In the genomic region with DNA sequence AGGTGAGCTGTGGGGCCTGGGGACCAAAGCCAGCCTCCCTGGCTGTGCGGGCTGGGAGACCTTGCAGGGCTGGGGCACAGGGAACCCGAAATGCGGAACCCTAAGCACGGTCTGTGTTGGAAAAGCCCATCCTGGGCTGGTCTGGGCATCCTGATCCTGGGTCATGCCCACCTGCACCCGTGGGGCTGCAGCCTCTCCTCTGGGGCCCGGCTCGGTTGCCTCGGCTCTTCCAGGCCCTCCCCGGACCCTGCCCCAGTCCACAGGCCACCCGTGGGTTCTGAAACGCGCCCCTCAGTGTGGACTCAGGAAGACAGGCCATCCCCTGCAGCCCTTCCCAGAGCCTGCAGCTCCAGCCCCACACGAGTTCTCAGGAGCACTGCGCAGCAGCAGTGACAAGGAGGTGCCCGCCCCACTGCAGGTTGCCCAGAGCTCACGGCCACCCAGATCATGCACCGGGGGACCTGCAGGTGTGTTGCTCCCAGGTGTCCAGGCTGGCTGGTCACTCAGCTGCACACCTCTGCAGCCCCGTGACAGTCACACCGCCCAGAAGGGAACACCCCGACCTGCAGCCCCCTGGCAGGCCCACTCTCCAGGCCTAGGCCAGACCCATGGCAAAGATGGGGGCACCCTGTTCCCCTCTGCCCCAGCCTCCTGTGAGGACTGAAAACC, we compare ENCODE assay signal across 16 cellular contexts. TPM values are rescaled to one million over a fixed set of nuclear protein-coding genes. Genes with fewer than 3 reads are reported as not detected.
A peak's percentile ranks its signal among the peaks of the same experiment; 100 is the strongest.
DNase-seq lines count a peak whose midpoint lies in the region; ATAC-seq, FAIRE-seq and TF ChIP-seq lines count a peak whose summit lies in the region.
"Had no signal": no experiment of that assay in that cellular context is flagged by ENCODE, and none has a peak within 500 bp of the region (broad histone marks: within the 10 kb centered on the region; RNA-seq: fewer than 3 reads in every experiment).

No MANE protein-coding gene starts in this region.

- H3K27me3 Mint-ChIP-seq in activated T-helper 17 cell treated with anti-CD3 and anti-CD28 coated beads, Interleukin-2, amount 50 U/mL, for 72 hours = peaks cover 2% of the 10 kb centered on the region

- no peak for DNase-seq in activated naive CD4-positive, alpha-beta T cell treated with anti-CD3 and anti-CD28 coated beads, Interleukin-2, amount 50 U/mL, for 72 hours (ENCODE audit: low spot score in 2 of 2)
- DNase-seq in activated naive CD4-positive, alpha-beta T cell (lab: John Stamatoyannopoulos, UW) = no peak
- DNase-seq in HepG2 (ENCODE audit: low spot score) = no peak
- no peak for DNase-seq in stimulated activated effector memory CD8-positive, alpha-beta T cell treated with anti-CD3 and anti-CD28 coated beads, Interleukin-12 subunit alpha, Interleukin-12 subunit beta, amount 100 ng/mL, for 72 hours (ENCODE audit: low spot score in 2 of 2)
- no peak for DNase-seq in lower lobe of right lung
- no peak for DNase-seq in effector CD8-positive, alpha-beta T cell (lab: John Stamatoyannopoulos, UW)
- DNase-seq: C1 segment of cervical spinal cord, HCEC 1CT, KBM-7, NCI-H1694, NCI-H446 treated with DMSO at 0.1 percent for 48 hours, NCI-H774 had no signal

- no peaks in the 10 kb centered on the region for H3K9me3 Mint-ChIP-seq in activated naive CD4-positive, alpha-beta T cell treated with anti-CD3 and anti-CD28 coated beads, Interleukin-2, amount 50 U/mL, for 72 hours
- H3K9me3 Mint-ChIP-seq in activated T-helper 17 cell treated with anti-CD3 and anti-CD28 coated beads, Interleukin-2, amount 50 U/mL, for 72 hours = no peaks in the 10 kb centered on the region
- H3K9me3 Mint-ChIP-seq in stimulated activated effector memory CD8-positive, alpha-beta T cell treated with anti-CD3 and anti-CD28 coated beads, Interleukin-12 subunit alpha, Interleukin-12 subunit beta, amount 100 ng/mL, for 72 hours = no peaks in the 10 kb centered on the region

- TF ChIP-seq EP300 in HepG2 (IDR thresholded peaks at IDR 0.05; ENCODE audit: low read depth in 2 of 2, low read length in 2 of 2) (no peak), HepG2 (CRISPR knock-in tag; IDR thresholded peaks at IDR 0.05; ENCODE audit: borderline replicate concordance) (no peak)

- H4K20me1 ChIP-seq in HepG2 (ENCODE audit: insufficient read depth, low read length) = peaks cover 3% of the 10 kb centered on the region; the same call in 1 of the 2 replicates

- H3K4me3 Mint-ChIP-seq in activated T-helper 17 cell treated with anti-CD3 and anti-CD28 coated beads, Interleukin-2, amount 50 U/mL, for 72 hours = no peak overlapping the region
- no peak overlapping the region for H3K4me3 Mint-ChIP-seq in stimulated activated effector memory CD8-positive, alpha-beta T cell treated with anti-CD3 and anti-CD28 coated beads, Interleukin-12 subunit alpha, Interleukin-12 subunit beta, amount 100 ng/mL, for 72 hours

- intact Hi-C loops in HepG2 (cut with micrococcal nuclease; ENCODE audit: unreplicated experiment) (no loop called here), lower lobe of right lung (cut with DNase I) (loop anchor here (10.0 kb wide), 2 partner anchors 141 to 261 kb away; no protein-coding TSS in a partner anchor)

- H3K79me2 ChIP-seq in HepG2 (ENCODE audit: insufficient read depth, low read length) = no peaks in the 10 kb centered on the region

- no peak for FAIRE-seq in HepG2 (lab: Jason Lieb, UNC)
- FAIRE-seq: A204.1 had no signal

- H3K4me3 ChIP-seq in HepG2 (replicated peaks in 1 of 3; ENCODE audit: insufficient read depth in 1 of 3, low read depth in 2 of 3, low read length in 3 of 3) = no peak overlapping the region
- H3K4me3 ChIP-seq in lower lobe of right lung = no peak overlapping the region

- H3K36me3 Mint-ChIP-seq in activated naive CD4-positive, alpha-beta T cell treated with anti-CD3 and anti-CD28 coated beads, Interleukin-2, amount 50 U/mL, for 72 hours = no peaks in the 10 kb centered on the region
- H3K36me3 Mint-ChIP-seq in activated T-helper 17 cell treated with anti-CD3 and anti-CD28 coated beads, Interleukin-2, amount 50 U/mL, for 72 hours (ENCODE audit: low read depth) = peaks cover 7% of the 10 kb centered on the region
- peaks cover 19% of the 10 kb centered on the region for H3K36me3 Mint-ChIP-seq in stimulated activated effector memory CD8-positive, alpha-beta T cell treated with anti-CD3 and anti-CD28 coated beads, Interleukin-12 subunit alpha, Interleukin-12 subunit beta, amount 100 ng/mL, for 72 hours

- no TSS peak for BruUV-seq in HepG2 (replicated peaks; lab: Mats Ljungman, UMichigan)

- 10% methylated on average over 10 of the region's 20 CpGs for WGBS in HepG2 (ENCODE audit: low lambda C conversion rate)

- H3K27ac ChIP-seq in HepG2 (ENCODE audit: extremely low read length, insufficient read depth, low read length) (no peak overlapping the region), lower lobe of right lung (no peak overlapping the region)
- H3K27ac ChIP-seq: HL-60 had no signal

- H3K4me1 ChIP-seq in HepG2 (ENCODE audit: insufficient read depth, low read length) (no peaks in the 10 kb centered on the region), lower lobe of right lung (peaks cover 7% of the 10 kb centered on the region)

- peak overlapping the region; percentile 15 to 32 for H3K27ac Mint-ChIP-seq in activated naive CD4-positive, alpha-beta T cell treated with anti-CD3 and anti-CD28 coated beads, Interleukin-2, amount 50 U/mL, for 72 hours
- peak overlapping the region; percentile 75 for H3K27ac Mint-ChIP-seq in activated T-helper 17 cell treated with anti-CD3 and anti-CD28 coated beads, Interleukin-2, amount 50 U/mL, for 72 hours
- peak overlapping the region; percentile 37 for H3K27ac Mint-ChIP-seq in stimulated activated effector memory CD8-positive, alpha-beta T cell treated with anti-CD3 and anti-CD28 coated beads, Interleukin-12 subunit alpha, Interleukin-12 subunit beta, amount 100 ng/mL, for 72 hours

- in situ Hi-C loops in HepG2 (cut with HindIII; ENCODE audit: extremely low pct_ligation_motif_present, low pct_unique_long_range_greater_than_20kb) = loop anchor here (5.0 kb wide), 1 partner anchor 149 kb away; no protein-coding TSS in a partner anchor

- TF ChIP-seq CTCF in HepG2 (CRISPR knock-in tag; IDR thresholded peaks at IDR 0.05) (no peak), lower lobe of right lung (IDR thresholded peaks at IDR 0.05) (no peak)

- POLR2A ChIA-PET in HepG2 (lab: Yijun Ruan, JAX) = no interaction called here

- H3K4me2 ChIP-seq in HepG2 (ENCODE audit: low read depth, low read length) = no peak overlapping the region

- ATAC-seq in activated naive CD4-positive, alpha-beta T cell treated with anti-CD3 and anti-CD28 coated beads, Interleukin-2, amount 50 U/mL, for 72 hours = no peak
- ATAC-seq in activated T-helper 17 cell treated with anti-CD3 and anti-CD28 coated beads, Interleukin-2, amount 50 U/mL, for 72 hours (replicated peaks) = no peak
- ATAC-seq in HepG2 = peak; percentile 10
- no peak for ATAC-seq in stimulated activated effector memory CD8-positive, alpha-beta T cell treated with anti-CD3 and anti-CD28 coated beads, Interleukin-12 subunit alpha, Interleukin-12 subunit beta, amount 100 ng/mL, for 72 hours
- no peak for ATAC-seq in HG03159 (IDR thresholded peaks at IDR 0.05; ENCODE audit: unreplicated experiment)
- no peak for ATAC-seq in lower lobe of right lung

- no peak for TF ChIP-seq POLR2A in HepG2 (IDR thresholded peaks at IDR 0.05; ENCODE audit: insufficient read depth in 1 of 2, low read depth in 2 of 2, low read length in 2 of 2)

- peaks cover 3 to 50% of the 10 kb centered on the region in 2 experiments; a peak in 4 of 5 replicates for H3K27me3 ChIP-seq in HepG2 (ENCODE audit: control insufficient read depth in 1 of 2, insufficient read depth in 2 of 2, low read length in 2 of 2)
- peaks cover 10% of the 10 kb centered on the region for H3K27me3 ChIP-seq in lower lobe of right lung (ENCODE audit: low read depth)

- peaks cover 12% of the 10 kb centered on the region for H3K4me1 Mint-ChIP-seq in activated T-helper 17 cell treated with anti-CD3 and anti-CD28 coated beads, Interleukin-2, amount 50 U/mL, for 72 hours
- peaks cover 29% of the 10 kb centered on the region for H3K4me1 Mint-ChIP-seq in stimulated activated effector memory CD8-positive, alpha-beta T cell treated with anti-CD3 and anti-CD28 coated beads, Interleukin-12 subunit alpha, Interleukin-12 subunit beta, amount 100 ng/mL, for 72 hours

- no peak overlapping the region for H3K9ac ChIP-seq in HepG2 (ENCODE audit: insufficient read depth, low read depth, low read length)

- CTCF ChIA-PET in HepG2 (lab: Yijun Ruan, JAX; ENCODE audit: low intra/inter-chr PET ratio, low total read pairs) = no interaction called here

- H3K9me3 ChIP-seq in HepG2 (ENCODE audit: low read length) = no peaks in the 10 kb centered on the region
- H3K9me3 ChIP-seq in lower lobe of right lung = no peaks in the 10 kb centered on the region

- H3K36me3 ChIP-seq in HepG2 (replicated peaks in 1 of 2; ENCODE audit: control insufficient read depth in 1 of 2, insufficient read depth in 2 of 2, low read length in 2 of 2) (no peaks in the 10 kb centered on the region), lower lobe of right lung (no peaks in the 10 kb centered on the region)

- no peak overlapping the region for H2AFZ ChIP-seq in HepG2 (ENCODE audit: low read length)

- no peak for TF ChIP-seq RAD21 in HepG2 (CRISPR knock-in tag; IDR thresholded peaks at IDR 0.05)

RNA-seq across cellular contexts. Expression of a gene that starts 12.2 kb away (rescaled TPM):
- total RNA-seq in activated naive CD4-positive, alpha-beta T cell treated with anti-CD3 and anti-CD28 coated beads, Interleukin-2, amount 50 U/mL, for 72 hours = 10 to 100 TPM; 89.4 to 94.8 TPM
- total RNA-seq in activated T-helper 17 cell treated with anti-CD3 and anti-CD28 coated beads, Interleukin-2, amount 50 U/mL, for 72 hours = 10 to 100 TPM; 20.3 to 79.3 TPM
- total RNA-seq in HepG2 (2016; rRNA removed; fragmentation: Illumina TruSeq; extraction: Trizol) = not detected in 2 replicates
- not detected in 2 replicates for total RNA-seq in HepG2 (2016; cell fraction: cytosol; rRNA removed; fragmentation: Illumina TruSeq; extraction: Trizol; ENCODE audit: low read depth)
- total RNA-seq in HepG2 (2016; cell fraction: insoluble cytoplasmic fraction; rRNA removed; fragmentation: Illumina TruSeq; extraction: Trizol) = not detected in 2 replicates
- not detected in 2 replicates for total RNA-seq in HepG2 (2016; cell fraction: membrane; rRNA removed; fragmentation: Illumina TruSeq; extraction: Trizol)
- not detected in 2 replicates for total RNA-seq in HepG2 (2016; cell fraction: nucleus; rRNA removed; fragmentation: Illumina TruSeq; extraction: Trizol)
- 0.04 TPM in 1 of 2 replicates, not detected in the other for polyA plus RNA-seq in HepG2 (2011; rRNA removed)
- 0.03 TPM in 1 of 2 replicates, not detected in the other for polyA plus RNA-seq in HepG2 (2011; cell fraction: cytosol; rRNA removed)
- 0.12 and 0.23 TPM in 2 replicates for polyA plus RNA-seq in HepG2 (2011; cell fraction: nucleus; rRNA removed)
- 0.04 and 0.05 TPM in 2 replicates for polyA plus RNA-seq in HepG2 (2012)
- not detected in 2 replicates for polyA plus RNA-seq in HepG2 (2016; cell fraction: cytosol; fragmentation: Illumina TruSeq; extraction: Trizol; ENCODE audit: low read depth)
- polyA plus RNA-seq in HepG2 (2016; cell fraction: insoluble cytoplasmic fraction; fragmentation: Illumina TruSeq; extraction: Trizol; ENCODE audit: low read depth) = not detected in 2 replicates
- polyA plus RNA-seq in HepG2 (2016; cell fraction: membrane; fragmentation: Illumina TruSeq; extraction: Trizol; ENCODE audit: low read depth) = not detected in 2 replicates
- not detected in 2 replicates for polyA plus RNA-seq in HepG2 (2016; cell fraction: nucleus; fragmentation: Illumina TruSeq; extraction: Trizol; ENCODE audit: insufficient read depth, low read depth)
- polyA minus RNA-seq in HepG2 (2011; rRNA and poly(A)+ RNA removed; ENCODE audit: low replicate concordance) = 0.42 TPM in 1 of 2 replicates, not detected in the other
- not detected in 2 replicates for polyA minus RNA-seq in HepG2 (2011; cell fraction: cytosol; rRNA and poly(A)+ RNA removed)
- not detected in 2 replicates for polyA minus RNA-seq in HepG2 (2011; cell fraction: nucleus; rRNA and poly(A)+ RNA removed)
- total RNA-seq in lower lobe of right lung = 21.4 TPM

Comparison
In these comparisons a context has a peak if more than half of its experiments do, and no peak if none do; other contexts are left out.
1. H3K27ac Mint-ChIP-seq: peak in every context shown above with its lines; median percentile 75 in activated T-helper 17 cell treated with anti-CD3 and anti-CD28 coated beads, Interleukin-2, amount 50 U/mL, for 72 hours; 37 in stimulated activated effector memory CD8-positive, alpha-beta T cell treated with anti-CD3 and anti-CD28 coated beads, Interleukin-12 subunit alpha, Interleukin-12 subunit beta, amount 100 ng/mL, for 72 hours; 24 in activated naive CD4-positive, alpha-beta T cell treated with anti-CD3 and anti-CD28 coated beads, Interleukin-2, amount 50 U/mL, for 72 hours.
2. RNA of a gene that starts 12.2 kb away (total RNA-seq): 89.4 to 94.8 TPM in activated naive CD4-positive, alpha-beta T cell treated with anti-CD3 and anti-CD28 coated beads, Interleukin-2, amount 50 U/mL, for 72 hours, 20.3 to 79.3 TPM in activated T-helper 17 cell treated with anti-CD3 and anti-CD28 coated beads, Interleukin-2, amount 50 U/mL, for 72 hours and 21.4 TPM in lower lobe of right lung (single experiment); not detected in HepG2; every median in the first group is over 10 times any median in the second.